In the genomic region with DNA sequence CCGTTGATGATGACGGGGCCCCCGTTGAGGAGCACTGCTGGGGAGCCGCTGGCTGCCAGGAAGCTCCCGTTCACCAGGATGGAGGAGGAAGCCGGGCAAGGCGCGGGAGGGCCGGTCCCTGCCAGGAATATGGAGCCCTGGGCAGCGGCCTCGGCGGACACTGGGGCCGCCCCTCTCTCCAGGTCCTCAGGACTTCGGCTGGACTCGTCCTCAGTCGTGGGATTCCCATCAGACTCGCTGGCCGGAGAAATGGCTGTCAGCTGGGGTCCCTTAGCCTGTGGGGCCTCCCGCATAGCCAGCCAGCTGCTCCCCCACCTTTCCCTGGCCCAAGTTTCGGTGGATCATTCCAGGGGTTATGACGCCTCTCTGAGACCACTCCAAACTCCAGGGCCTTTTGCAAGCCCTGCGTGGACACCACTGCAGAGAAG, we compare ENCODE assay signal across 1 cellular context.
TF ChIP-seq lines count a peak whose summit lies in the region.

No MANE protein-coding gene starts in this region.

TF ChIP-seq in WTC11, 78 proteins besides CTCF, POLR2A, EP300 and RAD21 (continued from another document):
- TF ChIP-seq, protein P1, sequence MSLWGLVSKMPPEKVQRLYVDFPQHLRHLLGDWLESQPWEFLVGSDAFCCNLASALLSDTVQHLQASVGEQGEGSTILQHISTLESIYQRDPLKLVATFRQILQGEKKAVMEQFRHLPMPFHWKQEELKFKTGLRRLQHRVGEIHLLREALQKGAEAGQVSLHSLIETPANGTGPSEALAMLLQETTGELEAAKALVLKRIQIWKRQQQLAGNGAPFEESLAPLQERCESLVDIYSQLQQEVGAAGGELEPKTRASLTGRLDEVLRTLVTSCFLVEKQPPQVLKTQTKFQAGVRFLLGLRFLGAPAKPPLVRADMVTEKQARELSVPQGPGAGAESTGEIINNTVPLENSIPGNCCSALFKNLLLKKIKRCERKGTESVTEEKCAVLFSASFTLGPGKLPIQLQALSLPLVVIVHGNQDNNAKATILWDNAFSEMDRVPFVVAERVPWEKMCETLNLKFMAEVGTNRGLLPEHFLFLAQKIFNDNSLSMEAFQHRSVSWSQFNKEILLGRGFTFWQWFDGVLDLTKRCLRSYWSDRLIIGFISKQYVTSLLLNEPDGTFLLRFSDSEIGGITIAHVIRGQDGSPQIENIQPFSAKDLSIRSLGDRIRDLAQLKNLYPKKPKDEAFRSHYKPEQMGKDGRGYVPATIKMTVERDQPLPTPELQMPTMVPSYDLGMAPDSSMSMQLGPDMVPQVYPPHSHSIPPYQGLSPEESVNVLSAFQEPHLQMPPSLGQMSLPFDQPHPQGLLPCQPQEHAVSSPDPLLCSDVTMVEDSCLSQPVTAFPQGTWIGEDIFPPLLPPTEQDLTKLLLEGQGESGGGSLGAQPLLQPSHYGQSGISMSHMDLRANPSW (CRISPR knock-in tag; conservative IDR thresholded peaks at IDR 0.05; ENCODE audit: low read depth): no peak
- TF ChIP-seq, protein P2, sequence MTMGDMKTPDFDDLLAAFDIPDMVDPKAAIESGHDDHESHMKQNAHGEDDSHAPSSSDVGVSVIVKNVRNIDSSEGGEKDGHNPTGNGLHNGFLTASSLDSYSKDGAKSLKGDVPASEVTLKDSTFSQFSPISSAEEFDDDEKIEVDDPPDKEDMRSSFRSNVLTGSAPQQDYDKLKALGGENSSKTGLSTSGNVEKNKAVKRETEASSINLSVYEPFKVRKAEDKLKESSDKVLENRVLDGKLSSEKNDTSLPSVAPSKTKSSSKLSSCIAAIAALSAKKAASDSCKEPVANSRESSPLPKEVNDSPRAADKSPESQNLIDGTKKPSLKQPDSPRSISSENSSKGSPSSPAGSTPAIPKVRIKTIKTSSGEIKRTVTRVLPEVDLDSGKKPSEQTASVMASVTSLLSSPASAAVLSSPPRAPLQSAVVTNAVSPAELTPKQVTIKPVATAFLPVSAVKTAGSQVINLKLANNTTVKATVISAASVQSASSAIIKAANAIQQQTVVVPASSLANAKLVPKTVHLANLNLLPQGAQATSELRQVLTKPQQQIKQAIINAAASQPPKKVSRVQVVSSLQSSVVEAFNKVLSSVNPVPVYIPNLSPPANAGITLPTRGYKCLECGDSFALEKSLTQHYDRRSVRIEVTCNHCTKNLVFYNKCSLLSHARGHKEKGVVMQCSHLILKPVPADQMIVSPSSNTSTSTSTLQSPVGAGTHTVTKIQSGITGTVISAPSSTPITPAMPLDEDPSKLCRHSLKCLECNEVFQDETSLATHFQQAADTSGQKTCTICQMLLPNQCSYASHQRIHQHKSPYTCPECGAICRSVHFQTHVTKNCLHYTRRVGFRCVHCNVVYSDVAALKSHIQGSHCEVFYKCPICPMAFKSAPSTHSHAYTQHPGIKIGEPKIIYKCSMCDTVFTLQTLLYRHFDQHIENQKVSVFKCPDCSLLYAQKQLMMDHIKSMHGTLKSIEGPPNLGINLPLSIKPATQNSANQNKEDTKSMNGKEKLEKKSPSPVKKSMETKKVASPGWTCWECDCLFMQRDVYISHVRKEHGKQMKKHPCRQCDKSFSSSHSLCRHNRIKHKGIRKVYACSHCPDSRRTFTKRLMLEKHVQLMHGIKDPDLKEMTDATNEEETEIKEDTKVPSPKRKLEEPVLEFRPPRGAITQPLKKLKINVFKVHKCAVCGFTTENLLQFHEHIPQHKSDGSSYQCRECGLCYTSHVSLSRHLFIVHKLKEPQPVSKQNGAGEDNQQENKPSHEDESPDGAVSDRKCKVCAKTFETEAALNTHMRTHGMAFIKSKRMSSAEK (CRISPR knock-in tag; IDR thresholded peaks at IDR 0.05; ENCODE audit: borderline replicate concordance): no peak
- TF ChIP-seq GRHL2 (CRISPR knock-in tag; IDR thresholded peaks at IDR 0.05; ENCODE audit: insufficient replicate concordance, severe bottlenecking) (no peak), RORB (CRISPR knock-in tag; IDR thresholded peaks at IDR 0.05) (no peak)
TF ChIP-seq in WTC11: peak in this region for 0.
